20 cellular contexts compared by ENCODE assay signal in genomic region chr21:36369064-36369685, GRCh38. TPM values are rescaled to one million over a fixed set of nuclear protein-coding genes. Genes with fewer than 3 reads are reported as not detected.
A peak's percentile ranks its signal among the peaks of the same experiment; 100 is the strongest.
DNase-seq lines count a peak whose midpoint lies in the region; ATAC-seq and TF ChIP-seq lines count a peak whose summit lies in the region.
"Had no signal": no experiment of that assay in that cellular context is flagged by ENCODE, and none has a peak within 500 bp of the region (broad histone marks: within the 10 kb centered on the region; RNA-seq: fewer than 3 reads in every experiment).

No MANE protein-coding gene starts in this region.

- H3K27ac ChIP-seq in PC-3 (ENCODE audit: low read length) = no peak overlapping the region
- no peak overlapping the region for H3K27ac ChIP-seq in naive thymus-derived CD4-positive, alpha-beta T cell (ENCODE audit: low read depth, low read length)
- H3K27ac ChIP-seq: A549; BLaER1 treated with 17β-estradiol and CSF1 and Interleukin-3, amounts not matched to agents 10 nM and 100 nM; spleen; upper lobe of left lung had no signal

- H3K4me3 Mint-ChIP-seq in activated CD8-positive, alpha-beta memory T cell treated with anti-CD3 and anti-CD28 coated beads, Interleukin-2, amount 10 ng/mL, durations not matched to agents 7 days and 5 days = no peak overlapping the region
- H3K4me3 Mint-ChIP-seq in Calu3 (ENCODE audit: low read depth, unreplicated experiment) = no peak overlapping the region
- H3K4me3 Mint-ChIP-seq in naive thymus-derived CD4-positive, alpha-beta T cell = no peak overlapping the region

- peak; percentile 27 for ATAC-seq in activated CD8-positive, alpha-beta memory T cell treated with anti-CD3 and anti-CD28 coated beads, Interleukin-2, amount 10 ng/mL, durations not matched to agents 7 days and 5 days
- no peak for ATAC-seq in PC-3
- no peak for ATAC-seq in naive thymus-derived CD4-positive, alpha-beta T cell
- no peak for ATAC-seq in GM18870 (IDR thresholded peaks at IDR 0.05; ENCODE audit: unreplicated experiment)
- ATAC-seq in HG02798 (IDR thresholded peaks at IDR 0.05; ENCODE audit: poor library complexity, unreplicated experiment) = no peak
- ATAC-seq: A549 had no signal

- H4K20me1 ChIP-seq in PC-3 (ENCODE audit: low read length) = no peaks in the 10 kb centered on the region

- no peak overlapping the region for H3K4me2 ChIP-seq in PC-3 (ENCODE audit: low read length)
- H3K4me2 ChIP-seq: A549; BLaER1 treated with 17β-estradiol and CSF1 and Interleukin-3, amounts not matched to agents 10 nM and 100 nM had no signal

- CTCF ChIA-PET in activated CD8-positive, alpha-beta memory T cell treated with anti-CD3 and anti-CD28 coated beads, Interleukin-2, amount 10 ng/mL, durations not matched to agents 7 days and 5 days (lab: Charles Lee) = interaction anchor here (1.0 to 1.4 kb wide), 3 partner anchors 11 to 16 kb away, joined by 3 to 5 read pairs (median 3); no protein-coding TSS in a partner anchor
- CTCF ChIA-PET in Calu3 (lab: Charles Lee) = no interaction called here
- CTCF ChIA-PET in PC-3 (lab: Charles Lee) = no interaction called here
- CTCF ChIA-PET in naive thymus-derived CD4-positive, alpha-beta T cell (lab: Charles Lee) = interaction anchor here (1.1 kb wide), 1 partner anchor 39 kb away, joined by 4 read pairs; no protein-coding TSS in a partner anchor

- intact Hi-C loops in Calu3 (cut with micrococcal nuclease; ENCODE audit: unreplicated experiment) = no loop called here
- intact Hi-C loops in PC-3 (cut with micrococcal nuclease) = no loop called here
- intact Hi-C loops in naive thymus-derived CD4-positive, alpha-beta T cell (cut with micrococcal nuclease) = no loop called here

- H3F3A ChIP-seq in PC-3 (ENCODE audit: low read length, unreplicated experiment) = no peaks in the 10 kb centered on the region

- no peak for DNase-seq in activated CD8-positive, alpha-beta memory T cell treated with anti-CD3 and anti-CD28 coated beads, Interleukin-2, amount 10 ng/mL, durations not matched to agents 7 days and 5 days
- DNase-seq in activated CD8-positive, alpha-beta memory T cell treated with anti-CD3 and anti-CD28 coated beads, Interleukin-2, amount 50 U/mL, for 48 hours = no peak
- no peak for DNase-seq in Calu3
- DNase-seq in PC-3 = no peak
- no peak for DNase-seq in naive thymus-derived CD4-positive, alpha-beta T cell
- no peak for DNase-seq in DMS53 (lab: John Stamatoyannopoulos, UW)
- DNase-seq: activated gamma-delta T cell; dermis blood vessel endothelial cell; Karpas-422; NCI-H1930; NCI-H345; retina; SIG-M5; spleen; stimulated activated CD4-positive, alpha-beta T cell treated with anti-CD3 and anti-CD28 coated beads, Interleukin-4, amount 100 ng/mL, for 1 hour; upper lobe of left lung had no signal

- H3K4me3 ChIP-seq in PC-3 (ENCODE audit: low read length) = no peak overlapping the region
- H3K4me3 ChIP-seq in naive thymus-derived CD4-positive, alpha-beta T cell (ENCODE audit: low read length) = no peak overlapping the region
- H3K4me3 ChIP-seq: A549; BLaER1 treated with 17β-estradiol and CSF1 and Interleukin-3, amounts not matched to agents 10 nM and 100 nM; spleen; upper lobe of left lung had no signal

- H3K36me3 ChIP-seq in PC-3 (ENCODE audit: low read depth, low read length) = peaks cover 77% of the 10 kb centered on the region
- H3K36me3 ChIP-seq in naive thymus-derived CD4-positive, alpha-beta T cell (ENCODE audit: control insufficient read depth in 2 of 3, insufficient read depth in 3 of 3, low read length in 3 of 3) = peaks cover 15 to 93% (median 36%) of the 10 kb centered on the region in 3 experiments

- no peaks in the 10 kb centered on the region for H3K27me3 Mint-ChIP-seq in activated CD8-positive, alpha-beta memory T cell treated with anti-CD3 and anti-CD28 coated beads, Interleukin-2, amount 10 ng/mL, durations not matched to agents 7 days and 5 days
- no peaks in the 10 kb centered on the region for H3K27me3 Mint-ChIP-seq in Calu3 (ENCODE audit: unreplicated experiment)
- no peaks in the 10 kb centered on the region for H3K27me3 Mint-ChIP-seq in naive thymus-derived CD4-positive, alpha-beta T cell

- H3K9ac ChIP-seq in PC-3 (ENCODE audit: low read length) = no peak overlapping the region
- H3K9ac ChIP-seq: BLaER1 treated with 17β-estradiol and CSF1 and Interleukin-3, amounts not matched to agents 10 nM and 100 nM had no signal

- no peaks in the 10 kb centered on the region for H3K9me2 ChIP-seq in PC-3 (replicated peaks; ENCODE audit: low read length)

- no peak for TF ChIP-seq CTCF in Calu3 (IDR thresholded peaks at IDR 0.05; ENCODE audit: unreplicated experiment)
- TF ChIP-seq CTCF in PC-3 (conservative IDR thresholded peaks at IDR 0.05; ENCODE audit: low read depth, low read length) = no peak

- H3K36me3 Mint-ChIP-seq in activated CD8-positive, alpha-beta memory T cell treated with anti-CD3 and anti-CD28 coated beads, Interleukin-2, amount 10 ng/mL, durations not matched to agents 7 days and 5 days = peaks cover 68% of the 10 kb centered on the region
- H3K36me3 Mint-ChIP-seq in Calu3 (ENCODE audit: insufficient read depth, unreplicated experiment) = peaks cover 38% of the 10 kb centered on the region
- H3K36me3 Mint-ChIP-seq in naive thymus-derived CD4-positive, alpha-beta T cell = peaks cover 18 to 52% (median 38%) of the 10 kb centered on the region in 5 donors

- H3K79me2 ChIP-seq in PC-3 (ENCODE audit: low read length) = no peaks in the 10 kb centered on the region

- no peaks in the 10 kb centered on the region for H3K9me3 ChIP-seq in PC-3 (ENCODE audit: low read length)
- H3K9me3 ChIP-seq in naive thymus-derived CD4-positive, alpha-beta T cell (ENCODE audit: control insufficient read depth in 2 of 3, low read length in 3 of 3) = no peaks in the 10 kb centered on the region
- H3K9me3 ChIP-seq: A549; BLaER1 treated with 17β-estradiol and CSF1 and Interleukin-3, amounts not matched to agents 10 nM and 100 nM; spleen; upper lobe of left lung had no signal

- no peak overlapping the region for H2AFZ ChIP-seq in PC-3 (ENCODE audit: low read length)

- BruUV-seq in Calu3 (replicated peaks; lab: Mats Ljungman, UMichigan) (TSS peak; percentile 33), PC-3 (replicated peaks; lab: Mats Ljungman, UMichigan) (TSS peak; percentile 33)

- H3K4me1 ChIP-seq in PC-3 (ENCODE audit: insufficient read depth, low read length) = no peaks in the 10 kb centered on the region
- H3K4me1 ChIP-seq in naive thymus-derived CD4-positive, alpha-beta T cell (ENCODE audit: control insufficient read depth in 2 of 2, insufficient read depth in 2 of 2, low read length in 2 of 2) = no peaks in the 10 kb centered on the region
- H3K4me1 ChIP-seq: A549; BLaER1 treated with 17β-estradiol and CSF1 and Interleukin-3, amounts not matched to agents 10 nM and 100 nM; spleen; upper lobe of left lung had no signal

- POLR2A ChIA-PET in PC-3 (lab: Charles Lee; ENCODE audit: unreplicated experiment) = interaction anchor here (0.7 kb wide), 1 partner anchor 886 kb away, joined by 3 read pairs; no protein-coding TSS in a partner anchor
- POLR2A ChIA-PET in naive thymus-derived CD4-positive, alpha-beta T cell (lab: Charles Lee) = no interaction called here

- H3K4me1 Mint-ChIP-seq in activated CD8-positive, alpha-beta memory T cell treated with anti-CD3 and anti-CD28 coated beads, Interleukin-2, amount 10 ng/mL, durations not matched to agents 7 days and 5 days = peaks cover 18% of the 10 kb centered on the region
- H3K4me1 Mint-ChIP-seq in Calu3 (ENCODE audit: low read depth, unreplicated experiment) = no peaks in the 10 kb centered on the region
- H3K4me1 Mint-ChIP-seq in naive thymus-derived CD4-positive, alpha-beta T cell = peaks cover 0 to 7% (median 3%) of the 10 kb centered on the region in 7 donors

- H3K9me3 Mint-ChIP-seq in activated CD8-positive, alpha-beta memory T cell treated with anti-CD3 and anti-CD28 coated beads, Interleukin-2, amount 10 ng/mL, durations not matched to agents 7 days and 5 days (ENCODE audit: low read depth) = no peaks in the 10 kb centered on the region
- H3K9me3 Mint-ChIP-seq in Calu3 (ENCODE audit: low read depth, unreplicated experiment) = no peaks in the 10 kb centered on the region
- no peaks in the 10 kb centered on the region for H3K9me3 Mint-ChIP-seq in naive thymus-derived CD4-positive, alpha-beta T cell

- H3K27me3 ChIP-seq in PC-3 (ENCODE audit: low read length) = no peaks in the 10 kb centered on the region
- H3K27me3 ChIP-seq in naive thymus-derived CD4-positive, alpha-beta T cell (ENCODE audit: control insufficient read depth in 2 of 2, insufficient read depth in 2 of 2, low read length in 2 of 2) = no peaks in the 10 kb centered on the region
- H3K27me3 ChIP-seq: BLaER1 treated with 17β-estradiol and CSF1 and Interleukin-3, amounts not matched to agents 10 nM and 100 nM; spleen; upper lobe of left lung had no signal

- peak overlapping the region; percentile 44 for H3K27ac Mint-ChIP-seq in activated CD8-positive, alpha-beta memory T cell treated with anti-CD3 and anti-CD28 coated beads, Interleukin-2, amount 10 ng/mL, durations not matched to agents 7 days and 5 days
- H3K27ac Mint-ChIP-seq in Calu3 (ENCODE audit: unreplicated experiment) = no peak overlapping the region
- peak overlapping the region in 6 of 9 donors; percentile 10 to 62 (median 30) for H3K27ac Mint-ChIP-seq in naive thymus-derived CD4-positive, alpha-beta T cell

RNA-seq across cellular contexts. Expression of gene CHAF1B, which starts 16.0 kb away (rescaled TPM):
- 10 to 100 TPM; 28.9 to 29.2 TPM for total RNA-seq in activated CD8-positive, alpha-beta memory T cell treated with anti-CD3 and anti-CD28 coated beads, Interleukin-2, amount 10 ng/mL, durations not matched to agents 7 days and 5 days
- 13.2 and 16.0 TPM in 2 replicates for total RNA-seq in Calu3 (2022)
- 18.5 and 19.0 TPM in 2 replicates for total RNA-seq in PC-3 (2014; rRNA removed)
- total RNA-seq in naive thymus-derived CD4-positive, alpha-beta T cell = 10 to 100 TPM in 1 of 5 experiments, 1 to 10 TPM in 4; 1.5 to 21.4 (median 4.0) TPM
- 1 to 10 TPM in 1 of 2 donors, under 1 TPM in 1; 0.61 to 1.9 TPM for polyA plus RNA-seq in naive thymus-derived CD4-positive, alpha-beta T cell

RNA-seq across cellular contexts. Expression of gene MORC3, which starts 49.2 kb away (rescaled TPM):
- 10 to 100 TPM; 25.6 to 30.5 TPM for total RNA-seq in activated CD8-positive, alpha-beta memory T cell treated with anti-CD3 and anti-CD28 coated beads, Interleukin-2, amount 10 ng/mL, durations not matched to agents 7 days and 5 days
- total RNA-seq in Calu3 (2022) = 18.2 and 20.2 TPM in 2 replicates
- total RNA-seq in PC-3 (2014; rRNA removed) = 17.9 and 23.0 TPM in 2 replicates
- total RNA-seq in naive thymus-derived CD4-positive, alpha-beta T cell = 100 to 1,000 TPM in 2 of 5 experiments, 10 to 100 TPM in 3; 48.2 to 123 (median 62.0) TPM
- polyA plus RNA-seq in naive thymus-derived CD4-positive, alpha-beta T cell = 10 to 100 TPM; 29.3 to 54.9 TPM

Comparison
In these comparisons a context has a peak if more than half of its experiments do, and no peak if none do; other contexts are left out.
1. CTCF ChIA-PET loops: an anchor here in activated CD8-positive, alpha-beta memory T cell treated with anti-CD3 and anti-CD28 coated beads, Interleukin-2, amount 10 ng/mL, durations not matched to agents 7 days and 5 days (1.0 to 1.4 kb wide) and naive thymus-derived CD4-positive, alpha-beta T cell (1.1 kb wide); none called in Calu3 and PC-3.